In the genomic region with DNA sequence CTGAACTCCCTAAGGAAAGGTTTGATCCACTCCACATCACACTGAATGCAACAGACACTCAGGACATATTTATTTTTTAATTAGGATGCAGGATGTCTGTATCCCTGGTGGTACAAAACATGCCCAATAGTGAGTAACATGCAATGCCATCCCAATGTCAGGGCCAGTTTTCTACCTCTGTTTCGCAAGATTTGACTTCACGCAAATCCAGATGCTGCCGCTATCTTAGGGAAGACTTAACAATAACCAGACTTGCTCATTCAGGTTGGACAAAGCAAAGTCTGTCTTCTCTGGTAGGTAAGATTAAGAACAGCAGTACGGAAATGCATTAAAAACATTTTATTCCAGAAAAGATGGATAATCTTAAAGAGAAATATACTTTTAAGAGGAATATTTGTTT, we compare ENCODE assay signal across 30 cellular contexts.
"Had no signal": no experiment of that assay in that cellular context is flagged by ENCODE, and none has a peak within 500 bp of the region (broad histone marks: within the 10 kb centered on the region; RNA-seq: fewer than 3 reads in every experiment).

No MANE protein-coding gene starts in this region.

- H3K27me3 ChIP-seq: body of pancreas, brain microvascular endothelial cell, breast epithelium had no signal

- H3K4me1 ChIP-seq: body of pancreas, breast epithelium had no signal

- H3K27ac ChIP-seq: body of pancreas, brain microvascular endothelial cell, breast epithelium, VCaP had no signal

- H3K4me3 ChIP-seq: body of pancreas, breast epithelium had no signal

- H3K36me3 ChIP-seq: brain microvascular endothelial cell, breast epithelium had no signal

- DNase-seq: activated B cell treated with CpG ODN at 0.5 μM for 24 hours; activated CD4-positive, alpha-beta memory T cell treated with anti-CD3 and anti-CD28 coated beads for 36 hours; activated CD4-positive, alpha-beta T cell treated with anti-CD3 and anti-CD28 coated beads for 4 hours; activated CD4-positive, alpha-beta T cell treated with anti-CD3 and anti-CD28 coated beads, Interleukin-2, amount 10 ng/mL, durations not matched to agents 24 days and 14 days; activated CD4-positive, alpha-beta T cell treated with anti-CD3 and anti-CD28 coated beads, Interleukin-2, amount 50 U/mL, for 1 hour; activated CD4-positive, alpha-beta T cell treated with anti-CD3 and anti-CD28 coated beads, Interleukin-2, amount 50 U/mL, for 4 hours; activated CD4-positive, CD25-positive, alpha-beta regulatory T cell treated with anti-CD3 and anti-CD28 coated beads, Interleukin-2, amount 50 U/mL, for 72 hours; activated CD8-positive, alpha-beta memory T cell treated with anti-CD3 and anti-CD28 coated beads, Interleukin-2, amount 50 U/mL, for 4 hours; activated CD8-positive, alpha-beta T cell treated with anti-CD3 and anti-CD28 coated beads for 36 hours; activated effector memory CD4-positive, alpha-beta T cell treated with Interleukin-2 at 50 U/mL for 16 hours; activated gamma-delta T cell; activated naive CD4-positive, alpha-beta T cell treated with anti-CD3 and anti-CD28 coated beads, Interleukin-2, amount 10 ng/mL, durations not matched to agents 7 days and 5 days; activated naive CD4-positive, alpha-beta T cell treated with Interleukin-2 at 50 U/mL for 16 hours; activated naive CD8-positive, alpha-beta T cell treated with anti-CD3 and anti-CD28 coated beads, Interleukin-2, amount 10 ng/mL, durations not matched to agents 7 days and 5 days; activated naive CD8-positive, alpha-beta T cell treated with anti-CD3 and anti-CD28 coated beads, Interleukin-2, amount 50 U/mL, for 24 hours; activated T-cell treated with anti-CD3 and anti-CD28 coated beads for 4 hours; activated T-cell treated with anti-CD3 and anti-CD28 coated beads, Interleukin-2, amount 50 U/mL, for 1 hour; activated T-cell treated with anti-CD3 and anti-CD28 coated beads, Interleukin-2, amount 50 U/mL, for 48 hours; amniotic stem cell; aorta; body of pancreas; brain microvascular endothelial cell; central memory CD4-positive, alpha-beta T cell; T-helper 1 cell; T-helper 2 cell; T-helper 9 cell had no signal

- FAIRE-seq: astrocyte, TTC549 had no signal

- ATAC-seq: activated CD8-positive, alpha-beta T cell treated with anti-CD3 and anti-CD28 coated beads for 36 hours; activated naive CD8-positive, alpha-beta T cell treated with anti-CD3 and anti-CD28 coated beads, Interleukin-2, amount 50 U/mL, for 24 hours; body of pancreas had no signal

- H3K9me3 ChIP-seq: body of pancreas, breast epithelium had no signal
